In genomic region chr6:157756708-157757429, GRCh38 we compare ENCODE assay signal across 8 cellular contexts.
DNase-seq lines count a peak whose midpoint lies in the region; ATAC-seq and TF ChIP-seq lines count a peak whose summit lies in the region.

No MANE protein-coding gene starts in this region.

- peaks cover 28 to 74% (median 40%) of the 10 kb centered on the region in 4 donors for H3K4me1 Mint-ChIP-seq in CD4-positive, alpha-beta memory T cell
- peaks cover 69% of the 10 kb centered on the region for H3K4me1 Mint-ChIP-seq in HFFc6 (ENCODE audit: low read depth)
- peaks cover 94% of the 10 kb centered on the region for H3K4me1 Mint-ChIP-seq in activated CD4-positive, alpha-beta T cell treated with anti-CD3 and anti-CD28 coated beads for 36 hours

- ATAC-seq in activated CD4-positive, alpha-beta T cell treated with anti-CD3 and anti-CD28 coated beads for 36 hours: peak; percentile 23
- ATAC-seq in left lung (peak; percentile 95), GM18868 (IDR thresholded peaks at IDR 0.05; ENCODE audit: unreplicated experiment) (no peak)

- DNase-seq in CD4-positive, alpha-beta memory T cell: peak; percentile 74 to 80 (median 76)
- DNase-seq in HFFc6 (peak; percentile 74), NCI-H460 (ENCODE audit: extremely low read depth, low read depth) (peak; percentile 79), cerebellum (ENCODE audit: low spot score) (peak; percentile 85), left lung (peak; percentile 82 to 85)
- peak; percentile 91 for DNase-seq in activated CD4-positive, alpha-beta T cell treated with anti-CD3 and anti-CD28 coated beads for 36 hours
- DNase-seq in stimulated activated CD4-positive, alpha-beta T cell treated with anti-CD3 and anti-CD28 coated beads, Interleukin-4, amount 100 ng/mL, for 24 hours: peak; percentile 85

- peaks cover 43% of the 10 kb centered on the region for H3K4me1 ChIP-seq in CD4-positive, alpha-beta memory T cell (ENCODE audit: insufficient read depth, low read length)
- peaks cover 7 to 41% of the 10 kb centered on the region in 2 donors for H3K4me1 ChIP-seq in left lung

- H3K27me3 Mint-ChIP-seq in CD4-positive, alpha-beta memory T cell: peaks cover 6 to 7% of the 10 kb centered on the region in 2 donors
- H3K27me3 Mint-ChIP-seq in HFFc6 (ENCODE audit: insufficient read depth): peaks cover 10% of the 10 kb centered on the region
- peaks cover 5% of the 10 kb centered on the region for H3K27me3 Mint-ChIP-seq in activated CD4-positive, alpha-beta T cell treated with anti-CD3 and anti-CD28 coated beads for 36 hours

- H3K27ac ChIP-seq in CD4-positive, alpha-beta memory T cell (ENCODE audit: low read depth, low read length): no peak overlapping the region
- no peak overlapping the region for H3K27ac ChIP-seq in left lung

- peak overlapping the region; percentile 11 to 88 (median 73) for H3K27ac Mint-ChIP-seq in CD4-positive, alpha-beta memory T cell
- H3K27ac Mint-ChIP-seq in HFFc6: peak overlapping the region; percentile 58
- peak overlapping the region; percentile 87 for H3K27ac Mint-ChIP-seq in activated CD4-positive, alpha-beta T cell treated with anti-CD3 and anti-CD28 coated beads for 36 hours

- no peaks in the 10 kb centered on the region for H3K36me3 ChIP-seq in CD4-positive, alpha-beta memory T cell (ENCODE audit: insufficient read depth, low read length)
- H3K36me3 ChIP-seq in left lung: no peaks in the 10 kb centered on the region

- POLR2A ChIA-PET in CD4-positive, alpha-beta memory T cell (lab: Charles Lee; ENCODE audit: partially characterized antibody): interaction anchor here (0.8 to 3.7 kb wide), 4 partner anchors 10 to 270 kb away, joined by 3 to 17 read pairs (median 4); no protein-coding TSS in a partner anchor
- POLR2A ChIA-PET in activated CD4-positive, alpha-beta T cell treated with anti-CD3 and anti-CD28 coated beads for 36 hours (lab: Charles Lee): interaction anchor here (0.7 to 1.3 kb wide), 2 partner anchors 10 to 128 kb away, joined by 5 read pairs; no protein-coding TSS in a partner anchor

- CTCF ChIA-PET in CD4-positive, alpha-beta memory T cell (lab: Charles Lee; ENCODE audit: partially characterized antibody): interaction anchor here (0.6 to 12.5 kb wide), 52 partner anchors 9 to 322 kb away, joined by 3 to 314 read pairs (median 4); partner anchors contain the start of gene SYNJ2
- CTCF ChIA-PET in activated CD4-positive, alpha-beta T cell treated with anti-CD3 and anti-CD28 coated beads for 36 hours (lab: Charles Lee): interaction anchor here (0.6 to 5.6 kb wide), 36 partner anchors 9 to 431 kb away, joined by 3 to 46 read pairs (median 4); no protein-coding TSS in a partner anchor

- H3K4me3 Mint-ChIP-seq in CD4-positive, alpha-beta memory T cell: peak overlapping the region in 5 of 8 donors; percentile 6 to 64 (median 39)
- H3K4me3 Mint-ChIP-seq in HFFc6: peak overlapping the region; percentile 62
- peak overlapping the region; percentile 48 for H3K4me3 Mint-ChIP-seq in activated CD4-positive, alpha-beta T cell treated with anti-CD3 and anti-CD28 coated beads for 36 hours

- H3K36me3 Mint-ChIP-seq in CD4-positive, alpha-beta memory T cell: no peaks in the 10 kb centered on the region
- no peaks in the 10 kb centered on the region; the same call in 1 of the 2 replicates for H3K36me3 Mint-ChIP-seq in HFFc6 (ENCODE audit: low read depth)
- peaks cover 2% of the 10 kb centered on the region for H3K36me3 Mint-ChIP-seq in activated CD4-positive, alpha-beta T cell treated with anti-CD3 and anti-CD28 coated beads for 36 hours (ENCODE audit: low read depth)

- H3K4me3 ChIP-seq in CD4-positive, alpha-beta memory T cell (ENCODE audit: low read length in 2 of 2): no peak overlapping the region
- H3K4me3 ChIP-seq in left lung: no peak overlapping the region

- intact Hi-C loops in CD4-positive, alpha-beta memory T cell (cut with micrococcal nuclease): loop anchor here (1.0 kb wide), 3 partner anchors 7 to 315 kb away; no protein-coding TSS in a partner anchor
- intact Hi-C loops in activated CD4-positive, alpha-beta T cell treated with anti-CD3 and anti-CD28 coated beads for 36 hours (cut with DNase I, micrococcal nuclease): loop anchor here (1.0 to 5.0 kb wide), 3 partner anchors 67 to 225 kb away; partner anchors contain the start of gene SYNJ2 (in 2 of the 2)
- intact Hi-C loops in left lung (cut with DNase I): loop anchor here in 1 of 2 donors (5.0 kb wide), 1 partner anchor 120 kb away; no protein-coding TSS in a partner anchor

- H3K9me3 Mint-ChIP-seq in CD4-positive, alpha-beta memory T cell: no peaks in the 10 kb centered on the region
- no peaks in the 10 kb centered on the region; the same call in 1 of the 2 replicates for H3K9me3 Mint-ChIP-seq in HFFc6
- H3K9me3 Mint-ChIP-seq in activated CD4-positive, alpha-beta T cell treated with anti-CD3 and anti-CD28 coated beads for 36 hours (ENCODE audit: low read depth): peaks cover 5% of the 10 kb centered on the region

- H3K9me3 ChIP-seq in CD4-positive, alpha-beta memory T cell (ENCODE audit: control insufficient read depth in 1 of 2, low read length in 2 of 2): no peaks in the 10 kb centered on the region
- H3K9me3 ChIP-seq in left lung: peaks cover 0 to 3% of the 10 kb centered on the region in 2 donors

- peaks cover 5% of the 10 kb centered on the region for H3K27me3 ChIP-seq in CD4-positive, alpha-beta memory T cell (ENCODE audit: insufficient read depth, low read length)
- peaks cover 0 to 14% of the 10 kb centered on the region in 2 donors for H3K27me3 ChIP-seq in left lung

- TF ChIP-seq CTCF in HFFc6 (IDR thresholded peaks at IDR 0.05) (peak; percentile 95), left lung (IDR thresholded peaks at IDR 0.05) (peak; percentile 73 to 74)
